1 cellular context compared by ENCODE assay signal in the genomic region with DNA sequence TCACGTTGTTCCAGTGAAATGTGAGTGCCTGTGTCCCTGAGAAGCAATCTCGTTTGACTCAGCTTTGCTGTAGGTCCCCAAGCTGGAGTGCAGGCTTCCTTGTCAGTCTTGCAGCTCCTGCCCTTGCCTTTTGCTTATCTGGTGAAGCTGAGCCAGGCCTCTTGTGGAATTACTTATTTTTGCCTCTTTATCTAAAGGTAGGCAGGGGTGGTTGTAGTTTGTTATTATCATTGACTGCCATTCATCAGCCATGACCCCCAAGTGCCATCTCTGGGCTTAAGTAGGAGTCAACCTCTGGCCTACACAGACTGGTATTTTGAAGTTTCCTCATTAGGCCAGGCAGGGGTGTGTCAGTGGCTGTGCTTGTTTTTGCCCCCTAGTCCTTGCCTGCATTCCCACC.
TF ChIP-seq lines count a peak whose summit lies in the region.

No MANE protein-coding gene starts in this region.

TF ChIP-seq in GM23338, 12 proteins besides CTCF, POLR2A, EP300 and RAD21 (continued from another document):
- TF ChIP-seq, protein P1, sequence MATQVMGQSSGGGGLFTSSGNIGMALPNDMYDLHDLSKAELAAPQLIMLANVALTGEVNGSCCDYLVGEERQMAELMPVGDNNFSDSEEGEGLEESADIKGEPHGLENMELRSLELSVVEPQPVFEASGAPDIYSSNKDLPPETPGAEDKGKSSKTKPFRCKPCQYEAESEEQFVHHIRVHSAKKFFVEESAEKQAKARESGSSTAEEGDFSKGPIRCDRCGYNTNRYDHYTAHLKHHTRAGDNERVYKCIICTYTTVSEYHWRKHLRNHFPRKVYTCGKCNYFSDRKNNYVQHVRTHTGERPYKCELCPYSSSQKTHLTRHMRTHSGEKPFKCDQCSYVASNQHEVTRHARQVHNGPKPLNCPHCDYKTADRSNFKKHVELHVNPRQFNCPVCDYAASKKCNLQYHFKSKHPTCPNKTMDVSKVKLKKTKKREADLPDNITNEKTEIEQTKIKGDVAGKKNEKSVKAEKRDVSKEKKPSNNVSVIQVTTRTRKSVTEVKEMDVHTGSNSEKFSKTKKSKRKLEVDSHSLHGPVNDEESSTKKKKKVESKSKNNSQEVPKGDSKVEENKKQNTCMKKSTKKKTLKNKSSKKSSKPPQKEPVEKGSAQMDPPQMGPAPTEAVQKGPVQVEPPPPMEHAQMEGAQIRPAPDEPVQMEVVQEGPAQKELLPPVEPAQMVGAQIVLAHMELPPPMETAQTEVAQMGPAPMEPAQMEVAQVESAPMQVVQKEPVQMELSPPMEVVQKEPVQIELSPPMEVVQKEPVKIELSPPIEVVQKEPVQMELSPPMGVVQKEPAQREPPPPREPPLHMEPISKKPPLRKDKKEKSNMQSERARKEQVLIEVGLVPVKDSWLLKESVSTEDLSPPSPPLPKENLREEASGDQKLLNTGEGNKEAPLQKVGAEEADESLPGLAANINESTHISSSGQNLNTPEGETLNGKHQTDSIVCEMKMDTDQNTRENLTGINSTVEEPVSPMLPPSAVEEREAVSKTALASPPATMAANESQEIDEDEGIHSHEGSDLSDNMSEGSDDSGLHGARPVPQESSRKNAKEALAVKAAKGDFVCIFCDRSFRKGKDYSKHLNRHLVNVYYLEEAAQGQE (IDR thresholded peaks at IDR 0.05; ENCODE audit: unreplicated experiment) = no peak
- TF ChIP-seq, protein P2, sequence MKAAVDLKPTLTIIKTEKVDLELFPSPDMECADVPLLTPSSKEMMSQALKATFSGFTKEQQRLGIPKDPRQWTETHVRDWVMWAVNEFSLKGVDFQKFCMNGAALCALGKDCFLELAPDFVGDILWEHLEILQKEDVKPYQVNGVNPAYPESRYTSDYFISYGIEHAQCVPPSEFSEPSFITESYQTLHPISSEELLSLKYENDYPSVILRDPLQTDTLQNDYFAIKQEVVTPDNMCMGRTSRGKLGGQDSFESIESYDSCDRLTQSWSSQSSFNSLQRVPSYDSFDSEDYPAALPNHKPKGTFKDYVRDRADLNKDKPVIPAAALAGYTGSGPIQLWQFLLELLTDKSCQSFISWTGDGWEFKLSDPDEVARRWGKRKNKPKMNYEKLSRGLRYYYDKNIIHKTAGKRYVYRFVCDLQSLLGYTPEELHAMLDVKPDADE (IDR thresholded peaks at IDR 0.05) = no peak
- TF ChIP-seq, protein P3, sequence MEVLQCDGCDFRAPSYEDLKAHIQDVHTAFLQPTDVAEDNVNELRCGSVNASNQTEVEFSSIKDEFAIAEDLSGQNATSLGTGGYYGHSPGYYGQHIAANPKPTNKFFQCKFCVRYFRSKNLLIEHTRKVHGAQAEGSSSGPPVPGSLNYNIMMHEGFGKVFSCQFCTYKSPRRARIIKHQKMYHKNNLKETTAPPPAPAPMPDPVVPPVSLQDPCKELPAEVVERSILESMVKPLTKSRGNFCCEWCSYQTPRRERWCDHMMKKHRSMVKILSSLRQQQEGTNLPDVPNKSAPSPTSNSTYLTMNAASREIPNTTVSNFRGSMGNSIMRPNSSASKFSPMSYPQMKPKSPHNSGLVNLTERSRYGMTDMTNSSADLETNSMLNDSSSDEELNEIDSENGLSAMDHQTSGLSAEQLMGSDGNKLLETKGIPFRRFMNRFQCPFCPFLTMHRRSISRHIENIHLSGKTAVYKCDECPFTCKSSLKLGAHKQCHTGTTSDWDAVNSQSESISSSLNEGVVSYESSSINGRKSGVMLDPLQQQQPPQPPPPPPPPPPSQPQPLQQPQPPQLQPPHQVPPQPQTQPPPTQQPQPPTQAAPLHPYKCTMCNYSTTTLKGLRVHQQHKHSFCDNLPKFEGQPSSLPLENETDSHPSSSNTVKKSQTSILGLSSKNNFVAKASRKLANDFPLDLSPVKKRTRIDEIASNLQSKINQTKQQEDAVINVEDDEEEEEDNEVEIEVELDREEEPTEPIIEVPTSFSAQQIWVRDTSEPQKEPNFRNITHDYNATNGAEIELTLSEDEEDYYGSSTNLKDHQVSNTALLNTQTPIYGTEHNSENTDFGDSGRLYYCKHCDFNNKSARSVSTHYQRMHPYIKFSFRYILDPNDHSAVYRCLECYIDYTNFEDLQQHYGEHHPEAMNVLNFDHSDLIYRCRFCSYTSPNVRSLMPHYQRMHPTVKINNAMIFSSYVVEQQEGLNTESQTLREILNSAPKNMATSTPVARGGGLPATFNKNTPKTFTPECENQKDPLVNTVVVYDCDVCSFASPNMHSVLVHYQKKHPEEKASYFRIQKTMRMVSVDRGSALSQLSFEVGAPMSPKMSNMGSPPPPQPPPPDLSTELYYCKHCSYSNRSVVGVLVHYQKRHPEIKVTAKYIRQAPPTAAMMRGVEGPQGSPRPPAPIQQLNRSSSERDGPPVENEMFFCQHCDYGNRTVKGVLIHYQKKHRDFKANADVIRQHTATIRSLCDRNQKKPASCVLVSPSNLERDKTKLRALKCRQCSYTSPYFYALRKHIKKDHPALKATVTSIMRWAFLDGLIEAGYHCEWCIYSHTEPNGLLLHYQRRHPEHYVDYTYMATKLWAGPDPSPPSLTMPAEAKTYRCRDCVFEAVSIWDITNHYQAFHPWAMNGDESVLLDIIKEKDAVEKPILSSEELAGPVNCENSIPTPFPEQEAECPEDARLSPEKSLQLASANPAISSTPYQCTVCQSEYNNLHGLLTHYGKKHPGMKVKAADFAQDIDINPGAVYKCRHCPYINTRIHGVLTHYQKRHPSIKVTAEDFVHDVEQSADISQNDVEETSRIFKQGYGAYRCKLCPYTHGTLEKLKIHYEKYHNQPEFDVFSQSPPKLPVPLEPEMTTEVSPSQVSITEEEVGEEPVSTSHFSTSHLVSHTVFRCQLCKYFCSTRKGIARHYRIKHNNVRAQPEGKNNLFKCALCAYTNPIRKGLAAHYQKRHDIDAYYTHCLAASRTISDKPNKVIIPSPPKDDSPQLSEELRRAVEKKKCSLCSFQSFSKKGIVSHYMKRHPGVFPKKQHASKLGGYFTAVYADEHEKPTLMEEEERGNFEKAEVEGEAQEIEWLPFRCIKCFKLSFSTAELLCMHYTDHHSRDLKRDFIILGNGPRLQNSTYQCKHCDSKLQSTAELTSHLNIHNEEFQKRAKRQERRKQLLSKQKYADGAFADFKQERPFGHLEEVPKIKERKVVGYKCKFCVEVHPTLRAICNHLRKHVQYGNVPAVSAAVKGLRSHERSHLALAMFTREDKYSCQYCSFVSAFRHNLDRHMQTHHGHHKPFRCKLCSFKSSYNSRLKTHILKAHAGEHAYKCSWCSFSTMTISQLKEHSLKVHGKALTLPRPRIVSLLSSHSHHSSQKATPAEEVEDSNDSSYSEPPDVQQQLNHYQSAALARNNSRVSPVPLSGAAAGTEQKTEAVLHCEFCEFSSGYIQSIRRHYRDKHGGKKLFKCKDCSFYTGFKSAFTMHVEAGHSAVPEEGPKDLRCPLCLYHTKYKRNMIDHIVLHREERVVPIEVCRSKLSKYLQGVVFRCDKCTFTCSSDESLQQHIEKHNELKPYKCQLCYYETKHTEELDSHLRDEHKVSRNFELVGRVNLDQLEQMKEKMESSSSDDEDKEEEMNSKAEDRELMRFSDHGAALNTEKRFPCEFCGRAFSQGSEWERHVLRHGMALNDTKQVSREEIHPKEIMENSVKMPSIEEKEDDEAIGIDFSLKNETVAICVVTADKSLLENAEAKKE (CRISPR knock-in tag; IDR thresholded peaks at IDR 0.05) = no peak
- TF ChIP-seq EZH2phosphoT487 (IDR thresholded peaks at IDR 0.05; ENCODE audit: unreplicated experiment) = no peak
